1 cellular context compared by ENCODE assay signal in genomic region chr16:46673320-46674013, GRCh38.
TF ChIP-seq lines count a peak whose summit lies in the region.

No MANE protein-coding gene starts in this region.

TF ChIP-seq in K562, 482 proteins besides CTCF, POLR2A, EP300 and RAD21 (continued from another document):
- peak; percentile 86 for TF ChIP-seq SMC3 (conservative IDR thresholded peaks at IDR 0.05; ENCODE audit: insufficient read depth, low read depth, low read length)
- 0 out of 2 replicates have a peak, but pooled peaks have one; percentile 13 for TF ChIP-seq JUND (IDR thresholded peaks at IDR 0.05; ENCODE audit: borderline replicate concordance, low read depth, low read length)
- no peak for TF ChIP-seq JUND (tag; IDR thresholded peaks at IDR 0.05; ENCODE audit: borderline replicate concordance, low read depth, low read length)
- TF ChIP-seq TFAP4 (CRISPR knock-in tag; IDR thresholded peaks at IDR 0.05; ENCODE audit: borderline replicate concordance), result peak; percentile 38; the same call in 1 of the 2 replicates
